Comparison of ENCODE assay signal across 22 cellular contexts in the genomic region with DNA sequence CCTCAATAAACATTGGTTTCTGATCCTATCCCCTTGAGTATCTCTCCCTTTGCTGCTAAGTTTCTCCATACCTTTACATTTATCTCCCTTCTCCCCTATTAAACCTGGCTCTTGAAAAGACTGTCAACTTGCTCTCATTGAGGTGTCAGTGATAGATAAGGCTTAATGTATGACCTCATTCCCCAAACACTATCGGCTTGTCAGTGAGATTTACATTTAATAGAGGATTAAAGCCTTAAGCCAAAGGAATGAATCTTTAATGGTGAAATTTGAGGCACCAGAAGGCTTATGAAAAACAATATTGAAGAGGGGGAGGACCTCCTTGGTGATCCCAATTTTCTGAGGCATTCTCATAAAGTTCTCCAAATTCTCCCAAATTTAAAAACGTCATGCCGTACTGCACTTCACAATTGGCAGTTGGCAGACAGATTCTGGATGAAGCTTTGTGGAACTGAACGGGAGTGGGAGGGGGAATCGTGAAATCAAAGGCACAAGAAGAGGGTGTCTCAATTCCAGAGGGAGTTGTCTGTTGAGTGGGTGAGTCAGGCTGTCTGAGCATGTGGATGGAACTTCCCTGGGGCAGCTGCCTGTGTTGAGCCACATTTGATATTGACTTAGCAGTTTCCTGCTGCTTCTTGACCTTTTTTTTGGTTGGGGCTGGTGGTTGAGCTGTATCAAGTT.
DNase-seq lines count a peak whose midpoint lies in the region; ATAC-seq and TF ChIP-seq lines count a peak whose summit lies in the region.
"Had no signal": no experiment of that assay in that cellular context is flagged by ENCODE, and none has a peak within 500 bp of the region (broad histone marks: within the 10 kb centered on the region; RNA-seq: fewer than 3 reads in every experiment).

No MANE protein-coding gene starts in this region.

- TF ChIP-seq CTCF in osteoblast (IDR thresholded peaks at IDR 0.05; ENCODE audit: extremely low read depth, low read depth, low read length) (no peak), GM20000 (IDR thresholded peaks at IDR 0.05; ENCODE audit: extremely low read depth, missing control alignments) (no peak)

- no peaks in the 10 kb centered on the region for H4K20me1 ChIP-seq in osteoblast (ENCODE audit: insufficient read depth, low read length)

- H3K9me3 ChIP-seq in osteoblast (ENCODE audit: low read depth, low read length) = no peaks in the 10 kb centered on the region
- H3K9me3 ChIP-seq: colonic mucosa, sigmoid colon, tibial nerve had no signal

- DNase-seq in Caki2 (ENCODE audit: low read depth) = peak; percentile 18
- peak; percentile 4 for DNase-seq in NCI-H128 (lab: John Stamatoyannopoulos, UW; ENCODE audit: unreplicated experiment)
- peak; percentile 15 for DNase-seq in RPMI7951 (ENCODE audit: low read depth)
- DNase-seq in left colon = no peak
- DNase-seq in osteoblast (ENCODE audit: insufficient read length, low spot score, missing footprints) = no peak
- DNase-seq in GM20000 (ENCODE audit: low spot score) = no peak
- DNase-seq in ureter (ENCODE audit: low spot score) = no peak
- DNase-seq: activated CD8-positive, alpha-beta memory T cell treated with anti-CD3 and anti-CD28 coated beads for 24 hours; activated effector memory CD4-positive, alpha-beta T cell treated with anti-CD3 and anti-CD28 coated beads, Interleukin-2, amount 50 U/mL, for 16 hours; colonic mucosa; DND-41; erythroblast; glutamatergic neuron; Karpas-422; midbrain; NCI-H1930; OCI-M1; sigmoid colon; stimulated activated CD4-positive, alpha-beta T cell treated with anti-CD3 and anti-CD28 coated beads, Interleukin-4, amount 100 ng/mL, for 1 hour; WERI-Rb-1 had no signal

- intact Hi-C loops in left colon (cut with DNase I, micrococcal nuclease) = no loop called here

- no peaks in the 10 kb centered on the region for H3K4me1 ChIP-seq in osteoblast (ENCODE audit: insufficient read depth, low read length)
- H3K4me1 ChIP-seq: colonic mucosa, sigmoid colon, tibial nerve had no signal

- H3K4me3 ChIP-seq in osteoblast (ENCODE audit: insufficient read depth, low read length) = no peak overlapping the region
- H3K4me3 ChIP-seq: colonic mucosa, sigmoid colon, tibial nerve had no signal

- H3K79me2 ChIP-seq in osteoblast (ENCODE audit: insufficient read depth, low read length) = no peaks in the 10 kb centered on the region

- H3K27me3 ChIP-seq in osteoblast (ENCODE audit: insufficient read depth, low read length) = no peaks in the 10 kb centered on the region
- H3K27me3 ChIP-seq: colonic mucosa, tibial nerve had no signal

- H3K36me3 ChIP-seq in osteoblast (ENCODE audit: insufficient read depth, low read length) = no peaks in the 10 kb centered on the region
- H3K36me3 ChIP-seq: colonic mucosa, sigmoid colon, tibial nerve, WERI-Rb-1 had no signal

- in situ Hi-C loops in Caki2 (cut with HindIII; ENCODE audit: low pct_unique_long_range_greater_than_20kb, low sequenced_read_pairs) = no loop called here

- peak; percentile 35 for ATAC-seq in left colon
- ATAC-seq in GM19035 (IDR thresholded peaks at IDR 0.05; ENCODE audit: unreplicated experiment) = no peak

- H3K4me2 ChIP-seq in osteoblast (ENCODE audit: insufficient read depth, low read length) = no peak overlapping the region

- H2AFZ ChIP-seq in osteoblast (ENCODE audit: low read length) = no peak overlapping the region

- H3K27ac ChIP-seq in osteoblast (ENCODE audit: low read depth, low read length) = no peak overlapping the region
- H3K27ac ChIP-seq: colonic mucosa, sigmoid colon, tibial nerve, WERI-Rb-1 had no signal

Comparison
In these comparisons a context has a peak if more than half of its experiments do, and no peak if none do; other contexts are left out.
1. DNase-seq: peak in Caki2 (single experiment), NCI-H128 (single experiment) and RPMI7951 (single experiment); none in left colon (0 of 2), osteoblast (single experiment), GM20000 (single experiment) and ureter (single experiment).